Comparison of ENCODE assay signal across 25 cellular contexts in the genomic region with DNA sequence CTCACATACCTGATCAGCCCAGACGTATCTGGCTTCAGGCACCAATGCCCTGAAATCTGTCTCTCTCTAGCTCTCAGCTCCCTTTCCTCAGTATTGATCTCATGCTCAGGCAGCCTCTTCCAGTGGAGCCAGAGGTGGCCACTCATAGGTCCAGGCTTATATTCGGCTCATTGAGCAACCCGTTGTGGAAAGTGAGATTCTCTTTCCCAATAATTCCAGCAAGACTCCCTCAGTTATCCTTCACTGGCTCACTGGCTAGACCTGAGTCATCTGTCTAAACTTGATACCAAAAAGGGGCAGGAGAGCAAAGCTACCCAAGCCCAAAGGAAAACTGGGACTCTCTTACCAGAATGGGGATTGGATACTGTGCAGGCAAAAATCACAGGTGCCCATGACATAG.
"Had no signal": no experiment of that assay in that cellular context is flagged by ENCODE, and none has a peak within 500 bp of the region (broad histone marks: within the 10 kb centered on the region; RNA-seq: fewer than 3 reads in every experiment).

No MANE protein-coding gene starts in this region.

- DNase-seq: heart right ventricle; islet precursor cell; left colon; left lung; lower lobe of right lung; mesendoderm; midbrain; mucosa of descending colon; naive thymus-derived CD4-positive, alpha-beta T cell; ovary; retina; right cardiac atrium; small intestine; spleen; stimulated activated CD4-positive, alpha-beta T cell treated with anti-CD3 and anti-CD28 coated beads, Interleukin-4, amount 100 ng/mL, for 24 hours; stimulated activated naive CD4-positive, alpha-beta T cell; tibial artery; trophoblast cell; upper lobe of right lung had no signal

- H3K9me3 ChIP-seq: heart right ventricle, left lung, lower lobe of right lung, mucosa of descending colon, ovary, spleen, suprapubic skin, thoracic aorta, tibial artery, upper lobe of right lung had no signal

- H3K27ac ChIP-seq: heart right ventricle, hepatocyte, left lung, lower lobe of right lung, ovary, spleen, suprapubic skin, thoracic aorta, tibial artery, upper lobe of right lung had no signal

- H3K79me2 ChIP-seq: hepatocyte had no signal

- H3K4me3 ChIP-seq: heart right ventricle, hepatocyte, left lung, lower lobe of right lung, mucosa of descending colon, ovary, spleen, suprapubic skin, thoracic aorta, tibial artery, upper lobe of right lung had no signal

- H3K4me2 ChIP-seq: hepatocyte had no signal

- ATAC-seq: heart right ventricle; left colon; left lung; lower lobe of right lung; mucosa of descending colon; naive thymus-derived CD4-positive, alpha-beta T cell; natural killer cell treated with Interleukin-12 subunit alpha and Interleukin-12 subunit beta and Interleukin-15 and Interleukin-18, amount 100 ng/mL, for 72 hours; right cardiac atrium; sciatic nerve; stimulated activated effector memory CD8-positive, alpha-beta T cell treated with anti-CD3 and anti-CD28 coated beads, Interleukin-12 subunit alpha, Interleukin-12 subunit beta, amount 100 ng/mL, for 72 hours; upper lobe of right lung had no signal

- H3K36me3 ChIP-seq: heart right ventricle, left lung, lower lobe of right lung, ovary, spleen, suprapubic skin, thoracic aorta, tibial artery, upper lobe of right lung had no signal

- H3K4me1 ChIP-seq: suprapubic skin, tibial artery had no signal

- H2AFZ ChIP-seq: hepatocyte had no signal
